ENCODE assay signal across 1 cellular context in genomic region chr21:38733973-38734546, GRCh38.
TF ChIP-seq lines count a peak whose summit lies in the region.

No MANE protein-coding gene starts in this region.

TF ChIP-seq in HepG2, 621 proteins besides CTCF, POLR2A, EP300 and RAD21 (continued from another document and continues in another):
- TF ChIP-seq ZNF276 (CRISPR knock-in tag; IDR thresholded peaks at IDR 0.05; ENCODE audit: low read depth), result no peak
- peak; percentile 46; the same call in 1 of the 2 replicates for TF ChIP-seq ZGPAT (CRISPR knock-in tag; IDR thresholded peaks at IDR 0.05)
- TF ChIP-seq SMARCE1 (IDR thresholded peaks at IDR 0.05; ENCODE audit: borderline replicate concordance), result no peak
- no peak for TF ChIP-seq TEF (CRISPR knock-in tag; IDR thresholded peaks at IDR 0.05)
- TF ChIP-seq ZNF644 (CRISPR knock-in tag; IDR thresholded peaks at IDR 0.05; ENCODE audit: low read depth), result no peak
- no peak for TF ChIP-seq ZNF512B (CRISPR knock-in tag; IDR thresholded peaks at IDR 0.05; ENCODE audit: borderline replicate concordance)
- TF ChIP-seq NBN (conservative IDR thresholded peaks at IDR 0.05), result no peak
- no peak for TF ChIP-seq ZNF503 (CRISPR knock-in tag; IDR thresholded peaks at IDR 0.05)
- TF ChIP-seq NFKBIZ (CRISPR knock-in tag; IDR thresholded peaks at IDR 0.05), result no peak
- no peak for TF ChIP-seq ZSCAN31 (CRISPR knock-in tag; IDR thresholded peaks at IDR 0.05; ENCODE audit: low read depth)
- TF ChIP-seq ZNF510 (CRISPR knock-in tag; IDR thresholded peaks at IDR 0.05; ENCODE audit: low read depth), result no peak
- TF ChIP-seq ZBTB43 (CRISPR knock-in tag; conservative IDR thresholded peaks at IDR 0.05), result no peak
- no peak for TF ChIP-seq MEIS1 (CRISPR knock-in tag; IDR thresholded peaks at IDR 0.05; ENCODE audit: borderline replicate concordance)
- no peak for TF ChIP-seq CCDC6 (CRISPR knock-in tag; IDR thresholded peaks at IDR 0.05)
- TF ChIP-seq HOXD1 (CRISPR knock-in tag; IDR thresholded peaks at IDR 0.05), result no peak
- no peak for TF ChIP-seq LCORL (IDR thresholded peaks at IDR 0.05)
- TF ChIP-seq LCORL (CRISPR knock-in tag; IDR thresholded peaks at IDR 0.05), result 0 out of 2 replicates have a peak, but pooled peaks have one; percentile 32
- no peak for TF ChIP-seq ZNF446 (CRISPR knock-in tag; IDR thresholded peaks at IDR 0.05)
- no peak for TF ChIP-seq ZNF512 (CRISPR knock-in tag; IDR thresholded peaks at IDR 0.05)
- no peak for TF ChIP-seq SOX13 (IDR thresholded peaks at IDR 0.05)
- peak in 1 of 2 experiments; percentile 11; a peak in 1 of 4 replicates for TF ChIP-seq SOX13 (CRISPR knock-in tag; conservative IDR thresholded peaks at IDR 0.05 in 1 of 2, IDR thresholded peaks at IDR 0.05 in 1 of 2)
- no peak for TF ChIP-seq ZNF224 (CRISPR knock-in tag; IDR thresholded peaks at IDR 0.05)
- no peak for TF ChIP-seq MTF1 (CRISPR knock-in tag; IDR thresholded peaks at IDR 0.05)
- no peak for TF ChIP-seq ZNF768 (CRISPR knock-in tag; IDR thresholded peaks at IDR 0.05)
- TF ChIP-seq DR1 (CRISPR knock-in tag; IDR thresholded peaks at IDR 0.05), result no peak
- peak; percentile 18 for TF ChIP-seq ZNF18 (CRISPR knock-in tag; IDR thresholded peaks at IDR 0.05; ENCODE audit: insufficient replicate concordance)
- 0 out of 2 replicates have a peak, but pooled peaks have one; percentile 43 for TF ChIP-seq ZFP91 (CRISPR knock-in tag; IDR thresholded peaks at IDR 0.05; ENCODE audit: borderline replicate concordance)
- TF ChIP-seq ZNF766 (CRISPR knock-in tag; IDR thresholded peaks at IDR 0.05; ENCODE audit: borderline replicate concordance), result 0 out of 2 replicates have a peak, but pooled peaks have one; percentile 51
- 0 out of 2 replicates have a peak, but pooled peaks have one; percentile 27 for TF ChIP-seq ZSCAN9 (CRISPR knock-in tag; IDR thresholded peaks at IDR 0.05; ENCODE audit: borderline replicate concordance)
- TF ChIP-seq POGZ (CRISPR knock-in tag; IDR thresholded peaks at IDR 0.05), result 0 out of 2 replicates have a peak, but pooled peaks have one; percentile 58
- TF ChIP-seq ZNF619 (CRISPR knock-in tag; IDR thresholded peaks at IDR 0.05), result no peak
- no peak for TF ChIP-seq ZNF136 (CRISPR knock-in tag; IDR thresholded peaks at IDR 0.05; ENCODE audit: low read depth)
- 0 out of 2 replicates have a peak, but pooled peaks have one; percentile 25 for TF ChIP-seq TFE3 (CRISPR knock-in tag; IDR thresholded peaks at IDR 0.05)
- TF ChIP-seq RARA (CRISPR knock-in tag; IDR thresholded peaks at IDR 0.05), result peak; percentile 55
- no peak for TF ChIP-seq ZNF441 (CRISPR knock-in tag; IDR thresholded peaks at IDR 0.05; ENCODE audit: borderline replicate concordance)
- TF ChIP-seq CBX1 (IDR thresholded peaks at IDR 0.05; ENCODE audit: low read depth), result no peak
- TF ChIP-seq ZNF317 (CRISPR knock-in tag; IDR thresholded peaks at IDR 0.05), result no peak
- TF ChIP-seq ZNF468 (CRISPR knock-in tag; IDR thresholded peaks at IDR 0.05), result no peak
- TF ChIP-seq NONO (IDR thresholded peaks at IDR 0.05), result no peak
- 0 out of 2 replicates have a peak, but pooled peaks have one; percentile 23 for TF ChIP-seq NONO (CRISPR knock-in tag; conservative IDR thresholded peaks at IDR 0.05)
- TF ChIP-seq MIER3 (CRISPR knock-in tag; IDR thresholded peaks at IDR 0.05; ENCODE audit: borderline replicate concordance), result no peak
- TF ChIP-seq TFDP1 (CRISPR knock-in tag; IDR thresholded peaks at IDR 0.05; ENCODE audit: borderline replicate concordance), result peak; percentile 77; the same call in 1 of the 2 replicates
- no peak for TF ChIP-seq CHCHD3 (CRISPR knock-in tag; IDR thresholded peaks at IDR 0.05)
